ENCODE assay signal across 1 cellular context in the genomic region with DNA sequence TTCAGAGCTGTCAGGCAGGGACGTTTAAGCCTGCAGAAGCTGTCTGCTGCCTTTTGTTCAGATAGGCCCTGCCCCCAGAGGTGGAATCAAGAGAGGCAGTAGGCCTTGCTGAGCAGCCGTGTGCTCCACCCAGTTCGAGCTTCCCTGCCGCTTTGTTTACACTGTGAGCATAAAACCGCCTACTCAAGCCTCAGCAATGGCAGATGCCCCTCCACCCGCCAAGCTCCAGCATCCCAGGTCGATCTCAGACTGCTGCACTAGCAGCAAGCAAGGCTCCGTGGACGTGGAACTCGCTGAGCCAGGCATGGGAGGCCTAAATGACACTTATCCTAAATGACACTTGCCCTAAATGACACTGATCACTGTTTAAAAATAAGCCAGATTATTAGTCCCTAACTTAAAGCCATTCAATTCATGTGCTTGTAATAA.
TF ChIP-seq lines count a peak whose summit lies in the region.

No MANE protein-coding gene starts in this region.

TF ChIP-seq in K562, 482 proteins besides CTCF, POLR2A, EP300 and RAD21 (continued from another document and continues in another):
- TF ChIP-seq, protein P1, sequence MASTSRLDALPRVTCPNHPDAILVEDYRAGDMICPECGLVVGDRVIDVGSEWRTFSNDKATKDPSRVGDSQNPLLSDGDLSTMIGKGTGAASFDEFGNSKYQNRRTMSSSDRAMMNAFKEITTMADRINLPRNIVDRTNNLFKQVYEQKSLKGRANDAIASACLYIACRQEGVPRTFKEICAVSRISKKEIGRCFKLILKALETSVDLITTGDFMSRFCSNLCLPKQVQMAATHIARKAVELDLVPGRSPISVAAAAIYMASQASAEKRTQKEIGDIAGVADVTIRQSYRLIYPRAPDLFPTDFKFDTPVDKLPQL (IDR thresholded peaks at IDR 0.05; ENCODE audit: extremely low read depth, insufficient read length) = no peak
- no peak for TF ChIP-seq NR2C2 (CRISPR knock-in tag; IDR thresholded peaks at IDR 0.05)
- TF ChIP-seq NR2C2 (tag; IDR thresholded peaks at IDR 0.05) = no peak
- TF ChIP-seq, protein P2, sequence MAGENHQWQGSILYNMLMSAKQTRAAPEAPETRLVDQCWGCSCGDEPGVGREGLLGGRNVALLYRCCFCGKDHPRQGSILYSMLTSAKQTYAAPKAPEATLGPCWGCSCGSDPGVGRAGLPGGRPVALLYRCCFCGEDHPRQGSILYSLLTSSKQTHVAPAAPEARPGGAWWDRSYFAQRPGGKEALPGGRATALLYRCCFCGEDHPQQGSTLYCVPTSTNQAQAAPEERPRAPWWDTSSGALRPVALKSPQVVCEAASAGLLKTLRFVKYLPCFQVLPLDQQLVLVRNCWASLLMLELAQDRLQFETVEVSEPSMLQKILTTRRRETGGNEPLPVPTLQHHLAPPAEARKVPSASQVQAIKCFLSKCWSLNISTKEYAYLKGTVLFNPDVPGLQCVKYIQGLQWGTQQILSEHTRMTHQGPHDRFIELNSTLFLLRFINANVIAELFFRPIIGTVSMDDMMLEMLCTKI (IDR thresholded peaks at IDR 0.05; ENCODE audit: partially characterized antibody) = no peak
- TF ChIP-seq CREB3L1 (IDR thresholded peaks at IDR 0.05; ENCODE audit: borderline replicate concordance, low read depth) = no peak
- TF ChIP-seq ZSCAN32 (CRISPR knock-in tag; IDR thresholded peaks at IDR 0.05) = no peak
- no peak for TF ChIP-seq CHD1 (IDR thresholded peaks at IDR 0.05; ENCODE audit: low read length)
- no peak for TF ChIP-seq MED1 (CRISPR knock-in tag; IDR thresholded peaks at IDR 0.05; ENCODE audit: borderline replicate concordance)
- TF ChIP-seq ZNF217 (CRISPR knock-in tag; IDR thresholded peaks at IDR 0.05) = no peak
- no peak for TF ChIP-seq ERF (CRISPR knock-in tag; IDR thresholded peaks at IDR 0.05)
- TF ChIP-seq RFX1 (IDR thresholded peaks at IDR 0.05) = no peak
- TF ChIP-seq ZNF445 (CRISPR knock-in tag; IDR thresholded peaks at IDR 0.05; ENCODE audit: low read depth) = no peak
- no peak for TF ChIP-seq PCBP2 (IDR thresholded peaks at IDR 0.05; ENCODE audit: low read depth, low read length, poor library complexity, severe bottlenecking)
- peak in 1 of 2 experiments; percentile 35; a peak in 1 of 4 replicates for TF ChIP-seq RCOR1 (IDR thresholded peaks at IDR 0.05; ENCODE audit: borderline replicate concordance in 1 of 2, low read depth in 2 of 2, low read length in 2 of 2)
- TF ChIP-seq PPARD (CRISPR knock-in tag; IDR thresholded peaks at IDR 0.05) = no peak
- no peak for TF ChIP-seq DIDO1 (tag; IDR thresholded peaks at IDR 0.05; ENCODE audit: low read depth)
- peak; percentile 60; the same call in 1 of the 2 replicates for TF ChIP-seq OTX1 (CRISPR knock-in tag; IDR thresholded peaks at IDR 0.05)
- TF ChIP-seq STAT5A (IDR thresholded peaks at IDR 0.05; ENCODE audit: borderline replicate concordance, low read length) = no peak
- TF ChIP-seq PML (IDR thresholded peaks at IDR 0.05; ENCODE audit: low read length) = no peak
- TF ChIP-seq, protein P3, sequence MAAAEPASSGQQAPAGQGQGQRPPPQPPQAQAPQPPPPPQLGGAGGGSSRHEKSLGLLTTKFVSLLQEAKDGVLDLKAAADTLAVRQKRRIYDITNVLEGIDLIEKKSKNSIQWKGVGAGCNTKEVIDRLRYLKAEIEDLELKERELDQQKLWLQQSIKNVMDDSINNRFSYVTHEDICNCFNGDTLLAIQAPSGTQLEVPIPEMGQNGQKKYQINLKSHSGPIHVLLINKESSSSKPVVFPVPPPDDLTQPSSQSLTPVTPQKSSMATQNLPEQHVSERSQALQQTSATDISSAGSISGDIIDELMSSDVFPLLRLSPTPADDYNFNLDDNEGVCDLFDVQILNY (CRISPR knock-in tag; IDR thresholded peaks at IDR 0.05) = no peak
- TF ChIP-seq HNRNPUL1 (IDR thresholded peaks at IDR 0.05; ENCODE audit: low read length) = no peak
- no peak for TF ChIP-seq ZNF518B (CRISPR knock-in tag; IDR thresholded peaks at IDR 0.05)
- no peak for TF ChIP-seq ZNF764 (CRISPR knock-in tag; IDR thresholded peaks at IDR 0.05; ENCODE audit: low read depth)
- TF ChIP-seq WHSC1 (IDR thresholded peaks at IDR 0.05; ENCODE audit: low read length) = no peak
- TF ChIP-seq, protein P4, sequence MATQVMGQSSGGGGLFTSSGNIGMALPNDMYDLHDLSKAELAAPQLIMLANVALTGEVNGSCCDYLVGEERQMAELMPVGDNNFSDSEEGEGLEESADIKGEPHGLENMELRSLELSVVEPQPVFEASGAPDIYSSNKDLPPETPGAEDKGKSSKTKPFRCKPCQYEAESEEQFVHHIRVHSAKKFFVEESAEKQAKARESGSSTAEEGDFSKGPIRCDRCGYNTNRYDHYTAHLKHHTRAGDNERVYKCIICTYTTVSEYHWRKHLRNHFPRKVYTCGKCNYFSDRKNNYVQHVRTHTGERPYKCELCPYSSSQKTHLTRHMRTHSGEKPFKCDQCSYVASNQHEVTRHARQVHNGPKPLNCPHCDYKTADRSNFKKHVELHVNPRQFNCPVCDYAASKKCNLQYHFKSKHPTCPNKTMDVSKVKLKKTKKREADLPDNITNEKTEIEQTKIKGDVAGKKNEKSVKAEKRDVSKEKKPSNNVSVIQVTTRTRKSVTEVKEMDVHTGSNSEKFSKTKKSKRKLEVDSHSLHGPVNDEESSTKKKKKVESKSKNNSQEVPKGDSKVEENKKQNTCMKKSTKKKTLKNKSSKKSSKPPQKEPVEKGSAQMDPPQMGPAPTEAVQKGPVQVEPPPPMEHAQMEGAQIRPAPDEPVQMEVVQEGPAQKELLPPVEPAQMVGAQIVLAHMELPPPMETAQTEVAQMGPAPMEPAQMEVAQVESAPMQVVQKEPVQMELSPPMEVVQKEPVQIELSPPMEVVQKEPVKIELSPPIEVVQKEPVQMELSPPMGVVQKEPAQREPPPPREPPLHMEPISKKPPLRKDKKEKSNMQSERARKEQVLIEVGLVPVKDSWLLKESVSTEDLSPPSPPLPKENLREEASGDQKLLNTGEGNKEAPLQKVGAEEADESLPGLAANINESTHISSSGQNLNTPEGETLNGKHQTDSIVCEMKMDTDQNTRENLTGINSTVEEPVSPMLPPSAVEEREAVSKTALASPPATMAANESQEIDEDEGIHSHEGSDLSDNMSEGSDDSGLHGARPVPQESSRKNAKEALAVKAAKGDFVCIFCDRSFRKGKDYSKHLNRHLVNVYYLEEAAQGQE (CRISPR knock-in tag; IDR thresholded peaks at IDR 0.05; ENCODE audit: low read depth) = peak; percentile 61; the same call in 1 of the 2 replicates
- TF ChIP-seq ZNF436 (CRISPR knock-in tag; IDR thresholded peaks at IDR 0.05) = no peak
- TF ChIP-seq ZNF224 (CRISPR knock-in tag; IDR thresholded peaks at IDR 0.05) = no peak
- TF ChIP-seq ZFPM2 (CRISPR knock-in tag; IDR thresholded peaks at IDR 0.05) = no peak
- TF ChIP-seq NCOR1 (IDR thresholded peaks at IDR 0.05) = no peak
- TF ChIP-seq, protein P5, sequence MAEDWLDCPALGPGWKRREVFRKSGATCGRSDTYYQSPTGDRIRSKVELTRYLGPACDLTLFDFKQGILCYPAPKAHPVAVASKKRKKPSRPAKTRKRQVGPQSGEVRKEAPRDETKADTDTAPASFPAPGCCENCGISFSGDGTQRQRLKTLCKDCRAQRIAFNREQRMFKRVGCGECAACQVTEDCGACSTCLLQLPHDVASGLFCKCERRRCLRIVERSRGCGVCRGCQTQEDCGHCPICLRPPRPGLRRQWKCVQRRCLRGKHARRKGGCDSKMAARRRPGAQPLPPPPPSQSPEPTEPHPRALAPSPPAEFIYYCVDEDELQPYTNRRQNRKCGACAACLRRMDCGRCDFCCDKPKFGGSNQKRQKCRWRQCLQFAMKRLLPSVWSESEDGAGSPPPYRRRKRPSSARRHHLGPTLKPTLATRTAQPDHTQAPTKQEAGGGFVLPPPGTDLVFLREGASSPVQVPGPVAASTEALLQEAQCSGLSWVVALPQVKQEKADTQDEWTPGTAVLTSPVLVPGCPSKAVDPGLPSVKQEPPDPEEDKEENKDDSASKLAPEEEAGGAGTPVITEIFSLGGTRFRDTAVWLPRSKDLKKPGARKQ (CRISPR knock-in tag; IDR thresholded peaks at IDR 0.05) = no peak
- TF ChIP-seq, protein P6, sequence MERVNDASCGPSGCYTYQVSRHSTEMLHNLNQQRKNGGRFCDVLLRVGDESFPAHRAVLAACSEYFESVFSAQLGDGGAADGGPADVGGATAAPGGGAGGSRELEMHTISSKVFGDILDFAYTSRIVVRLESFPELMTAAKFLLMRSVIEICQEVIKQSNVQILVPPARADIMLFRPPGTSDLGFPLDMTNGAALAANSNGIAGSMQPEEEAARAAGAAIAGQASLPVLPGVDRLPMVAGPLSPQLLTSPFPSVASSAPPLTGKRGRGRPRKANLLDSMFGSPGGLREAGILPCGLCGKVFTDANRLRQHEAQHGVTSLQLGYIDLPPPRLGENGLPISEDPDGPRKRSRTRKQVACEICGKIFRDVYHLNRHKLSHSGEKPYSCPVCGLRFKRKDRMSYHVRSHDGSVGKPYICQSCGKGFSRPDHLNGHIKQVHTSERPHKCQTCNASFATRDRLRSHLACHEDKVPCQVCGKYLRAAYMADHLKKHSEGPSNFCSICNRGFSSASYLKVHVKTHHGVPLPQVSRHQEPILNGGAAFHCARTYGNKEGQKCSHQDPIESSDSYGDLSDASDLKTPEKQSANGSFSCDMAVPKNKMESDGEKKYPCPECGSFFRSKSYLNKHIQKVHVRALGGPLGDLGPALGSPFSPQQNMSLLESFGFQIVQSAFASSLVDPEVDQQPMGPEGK (CRISPR knock-in tag; IDR thresholded peaks at IDR 0.05; ENCODE audit: borderline replicate concordance) = no peak
- no peak for TF ChIP-seq MITF (IDR thresholded peaks at IDR 0.05)
- TF ChIP-seq, protein P7, sequence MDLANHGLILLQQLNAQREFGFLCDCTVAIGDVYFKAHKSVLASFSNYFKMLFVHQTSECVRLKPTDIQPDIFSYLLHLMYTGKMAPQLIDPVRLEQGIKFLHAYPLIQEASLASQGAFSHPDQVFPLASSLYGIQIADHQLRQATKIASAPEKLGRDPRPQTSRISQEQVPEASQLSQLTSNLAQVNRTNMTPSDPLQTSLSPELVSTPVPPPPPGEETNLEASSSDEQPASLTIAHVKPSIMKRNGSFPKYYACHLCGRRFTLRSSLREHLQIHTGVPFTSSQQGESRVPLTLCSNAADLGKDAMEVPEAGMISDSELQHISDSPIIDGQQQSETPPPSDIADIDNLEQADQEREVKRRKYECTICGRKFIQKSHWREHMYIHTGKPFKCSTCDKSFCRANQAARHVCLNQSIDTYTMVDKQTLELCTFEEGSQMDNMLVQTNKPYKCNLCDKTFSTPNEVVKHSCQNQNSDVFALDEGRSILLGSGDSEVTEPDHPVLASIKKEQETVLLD (IDR thresholded peaks at IDR 0.05) = no peak
- no peak for TF ChIP-seq MLLT1 (IDR thresholded peaks at IDR 0.05)
- TF ChIP-seq ZNF551 (CRISPR knock-in tag; IDR thresholded peaks at IDR 0.05) = no peak
- TF ChIP-seq ZNF589 (CRISPR knock-in tag; IDR thresholded peaks at IDR 0.05; ENCODE audit: low read depth) = peak; percentile 76; the same call in 1 of the 2 replicates
